In the genomic region with DNA sequence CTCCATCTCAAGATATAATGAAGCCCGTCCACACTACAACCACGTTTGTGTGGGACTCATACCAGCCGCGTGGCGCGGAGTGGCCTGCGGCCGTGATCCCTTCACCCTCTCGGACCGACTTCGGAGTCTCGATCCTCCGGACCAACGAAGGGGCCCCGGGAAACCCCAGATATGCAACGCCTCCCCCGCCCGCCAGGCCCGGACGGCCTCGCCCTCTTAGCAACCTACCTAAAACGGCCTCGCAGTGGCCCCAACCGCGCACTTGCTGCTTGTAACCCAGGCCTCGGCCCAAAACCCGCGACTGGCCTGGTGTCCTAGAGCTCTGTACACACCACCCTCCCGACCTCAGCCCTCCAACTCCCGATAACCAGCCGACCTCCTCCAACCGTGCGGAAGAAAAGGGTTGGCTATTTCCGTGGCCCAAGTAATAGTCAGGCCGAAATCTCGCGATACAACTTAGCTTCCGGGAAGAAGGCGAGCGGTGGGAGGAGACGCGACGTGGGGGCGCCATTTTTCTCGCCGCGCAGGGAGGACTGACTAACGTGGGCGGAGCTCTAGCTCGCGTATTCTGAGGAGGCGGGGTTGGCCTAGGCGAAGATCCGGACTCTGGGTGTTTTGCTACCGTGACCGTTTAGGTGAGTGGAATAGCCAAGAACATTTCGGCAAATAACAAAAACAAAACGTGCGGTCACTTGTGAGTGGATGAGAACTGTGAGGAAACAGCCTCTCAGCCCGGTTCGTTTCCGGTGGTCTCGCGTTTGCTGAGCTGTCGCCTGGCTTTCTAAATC, we compare ENCODE assay signal across 8 cellular contexts. TPM values are rescaled to one million over a fixed set of nuclear protein-coding genes. Genes with fewer than 3 reads are reported as not detected.
DNase-seq lines count a peak whose midpoint lies in the region; ATAC-seq and TF ChIP-seq lines count a peak whose summit lies in the region.

TSS of gene C11orf54 (plus strand) at position 579 of the 788 bp plus-strand sequence. CDS start 5,722 bp downstream, outside the sequence.
TSS of gene TAF1D (minus strand) at position 402 of the 788 bp plus-strand sequence. CDS start 2,191 bp downstream, outside the sequence.

- peak within 1 kb of the TSS; percentile 84 to 97 (median 96) for H3K27ac ChIP-seq in spleen

- H3K9me3 Mint-ChIP-seq in WTC11 = no peaks in the 10 kb centered on the region
- H3K9me3 Mint-ChIP-seq in immature natural killer cell = no peaks in the 10 kb centered on the region

- 0 to 1% (median 0%) methylated on average over 45 to 65 of the region's 65 CpGs for WGBS in spleen, 5 donors

- H3K4me3 Mint-ChIP-seq in WTC11 (peak within 1 kb of the TSS; percentile 99), immature natural killer cell (peak within 1 kb of the TSS; percentile 97 to 100 (median 100))

- peak; percentile 73 to 88 (median 82) for TF ChIP-seq POLR2A in spleen (IDR thresholded peaks at IDR 0.05)

- H3K27me3 Mint-ChIP-seq in WTC11 (ENCODE audit: low read depth) = no peaks in the 10 kb centered on the region; the same call in 1 of the 2 replicates
- H3K27me3 Mint-ChIP-seq in immature natural killer cell (ENCODE audit: low read depth in 3 of 3) = peaks cover 12 to 16% (median 13%) of the 10 kb centered on the region in 3 donors

- no peaks in the 10 kb centered on the region for H3K27me3 ChIP-seq in spleen (replicated peaks in 1 of 7)

- peak within 1 kb of the TSS; percentile 99 for H3K27ac Mint-ChIP-seq in WTC11
- peak within 1 kb of the TSS; percentile 98 to 100 (median 100) for H3K27ac Mint-ChIP-seq in immature natural killer cell

- no peaks in the 10 kb centered on the region for H3K9me3 ChIP-seq in spleen

- peaks cover 25 to 86% (median 59%) of the 10 kb centered on the region in 6 donors for H3K4me1 ChIP-seq in spleen

- H3K4me1 Mint-ChIP-seq in WTC11 (peaks cover 56% of the 10 kb centered on the region), immature natural killer cell (peaks cover 59 to 71% of the 10 kb centered on the region in 2 donors)

- peak; percentile 89 for ATAC-seq in GM18909 (IDR thresholded peaks at IDR 0.05; ENCODE audit: poor library complexity, unreplicated experiment)
- ATAC-seq in HG03175 (IDR thresholded peaks at IDR 0.05; ENCODE audit: unreplicated experiment) = peak; percentile 89
- ATAC-seq in WTC11 = peak; percentile 88

- POLR2A ChIA-PET in WTC11 (lab: Charles Lee) = interaction anchor here (0.5 to 4.0 kb wide), 13 partner anchors 8 to 387 kb away, joined by 3 to 57 read pairs (median 4); partner anchors contain the start of genes MED17 and PANX1

- H3K36me3 ChIP-seq in spleen = peaks cover 0 to 45% (median 25%) of the 10 kb centered on the region in 6 donors

- intact Hi-C loops in spleen (cut with DNase I; ENCODE audit: low total_unique reads) = loop anchor here (5.0 kb wide), 1 partner anchor 51 kb away; no protein-coding TSS in a partner anchor

- CTCF ChIA-PET in WTC11 (lab: Charles Lee) = interaction anchor here (0.9 to 2.0 kb wide), 6 partner anchors 10 to 507 kb away, joined by 3 to 24 read pairs (median 4); partner anchors contain the start of gene MED17

- peak within 1 kb of the TSS; percentile 89 to 95 for H3K4me3 ChIP-seq in cardiac fibroblast (replicated peaks in 1 of 2; ENCODE audit: low read depth in 2 of 2, low read length in 2 of 2)
- peak within 1 kb of the TSS; percentile 74 to 90 (median 86) for H3K4me3 ChIP-seq in spleen

- H3K36me3 Mint-ChIP-seq in WTC11 (peaks cover 49% of the 10 kb centered on the region), immature natural killer cell (peaks cover 13 to 26% (median 19%) of the 10 kb centered on the region in 3 donors)

- DNase-seq in AG08395 (ENCODE audit: low spot score) (peak; percentile 97), NCI-H226 (peak; percentile 93), WTC11 (ENCODE audit: low spot score) (peak; percentile 93), cardiac fibroblast (ENCODE audit: low read depth in 2 of 2) (peak; percentile 99), immature natural killer cell (peak; percentile 96 to 98 (median 97)), spleen (peak; percentile 99)

- TF ChIP-seq CTCF in WTC11 (IDR thresholded peaks at IDR 0.05) (no peak), cardiac fibroblast (IDR thresholded peaks at IDR 0.05; ENCODE audit: low read depth, low read length) (no peak), spleen (IDR thresholded peaks at IDR 0.05 in 8 of 11, conservative IDR thresholded peaks at IDR 0.05 in 3 of 11) (peak in 7 of 11 experiments; percentile 11 to 53 (median 30))

TF ChIP-seq in WTC11, 78 proteins besides CTCF, POLR2A, EP300 and RAD21 (continues in another document):
- TF ChIP-seq, protein P1, sequence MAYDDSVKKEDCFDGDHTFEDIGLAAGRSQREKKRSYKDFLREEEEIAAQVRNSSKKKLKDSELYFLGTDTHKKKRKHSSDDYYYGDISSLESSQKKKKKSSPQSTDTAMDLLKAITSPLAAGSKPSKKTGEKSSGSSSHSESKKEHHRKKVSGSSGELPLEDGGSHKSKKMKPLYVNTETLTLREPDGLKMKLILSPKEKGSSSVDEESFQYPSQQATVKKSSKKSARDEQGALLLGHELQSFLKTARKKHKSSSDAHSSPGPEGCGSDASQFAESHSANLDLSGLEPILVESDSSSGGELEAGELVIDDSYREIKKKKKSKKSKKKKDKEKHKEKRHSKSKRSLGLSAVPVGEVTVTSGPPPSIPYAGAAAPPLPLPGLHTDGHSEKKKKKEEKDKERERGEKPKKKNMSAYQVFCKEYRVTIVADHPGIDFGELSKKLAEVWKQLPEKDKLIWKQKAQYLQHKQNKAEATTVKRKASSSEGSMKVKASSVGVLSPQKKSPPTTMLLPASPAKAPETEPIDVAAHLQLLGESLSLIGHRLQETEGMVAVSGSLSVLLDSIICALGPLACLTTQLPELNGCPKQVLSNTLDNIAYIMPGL (CRISPR knock-in tag; IDR thresholded peaks at IDR 0.05) = 0 out of 2 replicates have a peak, but pooled peaks have one; percentile 67
- TF ChIP-seq ZNF532 (CRISPR knock-in tag; IDR thresholded peaks at IDR 0.05; ENCODE audit: borderline replicate concordance) = peak; percentile 67; the same call in 1 of the 2 replicates
- TF ChIP-seq NR2C2 (CRISPR knock-in tag; IDR thresholded peaks at IDR 0.05) = no peak
- no peak for TF ChIP-seq RELA (CRISPR knock-in tag; IDR thresholded peaks at IDR 0.05; ENCODE audit: borderline replicate concordance)
- no peak for TF ChIP-seq GRHL2 (CRISPR knock-in tag; IDR thresholded peaks at IDR 0.05; ENCODE audit: insufficient replicate concordance, severe bottlenecking)
- TF ChIP-seq, protein P2, sequence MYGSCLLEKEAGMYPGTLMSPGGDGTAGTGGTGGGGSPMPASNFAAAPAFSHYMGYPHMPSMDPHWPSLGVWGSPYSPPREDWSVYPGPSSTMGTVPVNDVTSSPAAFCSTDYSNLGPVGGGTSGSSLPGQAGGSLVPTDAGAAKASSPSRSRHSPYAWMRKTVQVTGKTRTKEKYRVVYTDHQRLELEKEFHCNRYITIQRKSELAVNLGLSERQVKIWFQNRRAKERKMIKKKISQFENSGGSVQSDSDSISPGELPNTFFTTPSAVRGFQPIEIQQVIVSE (CRISPR knock-in tag; IDR thresholded peaks at IDR 0.05; ENCODE audit: borderline replicate concordance) = no peak
- TF ChIP-seq, protein P3, sequence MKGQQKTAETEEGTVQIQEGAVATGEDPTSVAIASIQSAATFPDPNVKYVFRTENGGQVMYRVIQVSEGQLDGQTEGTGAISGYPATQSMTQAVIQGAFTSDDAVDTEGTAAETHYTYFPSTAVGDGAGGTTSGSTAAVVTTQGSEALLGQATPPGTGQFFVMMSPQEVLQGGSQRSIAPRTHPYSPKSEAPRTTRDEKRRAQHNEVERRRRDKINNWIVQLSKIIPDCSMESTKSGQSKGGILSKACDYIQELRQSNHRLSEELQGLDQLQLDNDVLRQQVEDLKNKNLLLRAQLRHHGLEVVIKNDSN (CRISPR knock-in tag; IDR thresholded peaks at IDR 0.05) = no peak
- TF ChIP-seq ZBTB21 (CRISPR knock-in tag; IDR thresholded peaks at IDR 0.05; ENCODE audit: borderline replicate concordance) = no peak
- peak; percentile 69 for TF ChIP-seq SP1 (CRISPR knock-in tag; conservative IDR thresholded peaks at IDR 0.05)
- 0 out of 2 replicates have a peak, but pooled peaks have one; percentile 60 for TF ChIP-seq ATF1 (CRISPR knock-in tag; IDR thresholded peaks at IDR 0.05)
- TF ChIP-seq SMAD3 (CRISPR knock-in tag; IDR thresholded peaks at IDR 0.05; ENCODE audit: borderline replicate concordance) = no peak

RNA-seq across cellular contexts. Expression of gene C11orf54, which starts in this region (rescaled TPM):
- total RNA-seq in WTC11 (2021) = 24.5 to 25.4 TPM (median 25.3 TPM) in 3 replicates
- polyA plus RNA-seq in immature natural killer cell = 10 to 100 TPM; 16.8 to 23.7 (median 21.2) TPM
- 10 to 100 TPM; 22.5 to 36.3 (median 28.7) TPM for total RNA-seq in spleen
- polyA plus RNA-seq in spleen = 10 to 100 TPM; 10.5 to 14.4 (median 10.8) TPM

RNA-seq across cellular contexts. Expression of gene TAF1D, which starts in this region (rescaled TPM):
- 173 to 223 TPM (median 185 TPM) in 3 replicates for total RNA-seq in WTC11 (2021)
- polyA plus RNA-seq in immature natural killer cell = 10 to 100 TPM; 10.3 to 21.3 (median 16.2) TPM
- total RNA-seq in spleen = 100 to 1,000 TPM in 6 of 7 donors, 10 to 100 TPM in 1; 99.4 to 244 (median 115) TPM
- 100 to 1,000 TPM; 127 to 174 (median 140) TPM for polyA plus RNA-seq in spleen

Comparison
In these comparisons a context has a peak if more than half of its experiments do, and no peak if none do; other contexts are left out.
1. Peak in every context shown above with its lines: DNase-seq, ATAC-seq, H3K4me3 ChIP-seq and H3K27ac ChIP-seq.
2. RNA of gene TAF1D (polyA plus RNA-seq): 127 to 174 TPM in spleen; 10.3 to 21.3 TPM in immature natural killer cell; every median in the first group is over 4 times any median in the second.
3. CTCF ChIP-seq: peak in spleen (7 of 11); none in WTC11 (single experiment) and cardiac fibroblast (single experiment).